In genomic region chr9:4820172-4820571, GRCh38 we compare ENCODE assay signal across 1 cellular context.
TF ChIP-seq lines count a peak whose summit lies in the region.

No MANE protein-coding gene starts in this region.

TF ChIP-seq in HEK293, 187 proteins besides CTCF, POLR2A, EP300 and RAD21 (continued from another document):
- TF ChIP-seq ZNF560 (tag by site-specific recombination; IDR thresholded peaks at IDR 0.05; ENCODE audit: borderline replicate concordance): no peak
